ENCODE assay signal across 6 cellular contexts in genomic region chr12:8218711-8219382, GRCh38. TPM values are rescaled to one million over a fixed set of nuclear protein-coding genes. Genes with fewer than 3 reads are reported as not detected.
"Had no signal": no experiment of that assay in that cellular context is flagged by ENCODE, and none has a peak within 500 bp of the region (broad histone marks: within the 10 kb centered on the region; RNA-seq: fewer than 3 reads in every experiment).

No MANE protein-coding gene starts in this region.

RNA-seq across cellular contexts. Expression of gene FAM90A1, which starts 8.6 kb away (rescaled TPM):
- total RNA-seq: cardiac septum; LHCN-M2; Right ventricle myocardium superior; SJSA1; T-helper 1 cell treated with Interleukin-12 subunit alpha and Interleukin-12 subunit beta and Interleukin-4 antibody, amounts not matched to agents 30 ng/mL and 1 ng/mL, for 36 hours had no signal
- polyA plus RNA-seq: IgD-negative memory B cell had no signal
